34 cellular contexts compared by ENCODE assay signal in genomic region chr10:29223311-29223710, GRCh38.
"Had no signal": no experiment of that assay in that cellular context is flagged by ENCODE, and none has a peak within 500 bp of the region (broad histone marks: within the 10 kb centered on the region; RNA-seq: fewer than 3 reads in every experiment).

No MANE protein-coding gene starts in this region.

- H3K4me3 ChIP-seq: adrenal gland, ascending aorta, body of pancreas, breast epithelium, cardiac muscle cell had no signal

- H3K27ac ChIP-seq: adrenal gland, ascending aorta, body of pancreas, brain microvascular endothelial cell, breast epithelium, cardiac muscle cell had no signal

- FAIRE-seq: astrocyte, bronchial epithelial cell had no signal

- ATAC-seq: activated naive CD4-positive, alpha-beta T cell treated with anti-CD3 and anti-CD28 coated beads, Interleukin-2, amount 50 U/mL, for 72 hours; activated naive CD8-positive, alpha-beta T cell treated with anti-CD3 and anti-CD28 coated beads, Interleukin-2, amount 50 U/mL, for 24 hours; activated T-cell treated with anti-CD3 and anti-CD28 coated beads, Interleukin-2, amount 50 U/mL, for 4 hours; activated T-cell treated with anti-CD3 and anti-CD28 coated beads, Interleukin-2, amount 50 U/mL, for 72 hours; activated T-helper 17 cell treated with anti-CD3 and anti-CD28 coated beads, Interleukin-2, amount 50 U/mL, for 72 hours; body of pancreas had no signal

- H3K4me1 ChIP-seq: adrenal gland, ascending aorta, body of pancreas, breast epithelium had no signal

- DNase-seq: activated effector memory CD4-positive, alpha-beta T cell treated with anti-CD3 and anti-CD28 coated beads, Interleukin-2, amount 50 U/mL, for 16 hours; activated effector memory CD4-positive, alpha-beta T cell treated with Interleukin-2 at 50 U/mL for 16 hours; activated gamma-delta T cell; activated gamma-delta T cell treated with Interleukin-2 at 50 U/mL for 16 hours; activated naive CD4-positive, alpha-beta T cell; activated naive CD4-positive, alpha-beta T cell treated with anti-CD3 and anti-CD28 coated beads for 36 hours; activated naive CD4-positive, alpha-beta T cell treated with anti-CD3 and anti-CD28 coated beads, Interleukin-2, amount 10 ng/mL, durations not matched to agents 7 days and 5 days; activated naive CD4-positive, alpha-beta T cell treated with anti-CD3 and anti-CD28 coated beads, Interleukin-2, amount 50 U/mL, for 16 hours; activated naive CD4-positive, alpha-beta T cell treated with Interleukin-2 at 50 U/mL for 16 hours; activated naive CD8-positive, alpha-beta T cell treated with anti-CD3 and anti-CD28 coated beads for 36 hours; activated naive CD8-positive, alpha-beta T cell treated with anti-CD3 and anti-CD28 coated beads, Interleukin-2, amount 10 ng/mL, durations not matched to agents 7 days and 5 days; activated naive CD8-positive, alpha-beta T cell treated with anti-CD3 and anti-CD28 coated beads, Interleukin-2, amount 50 U/mL, for 24 hours; activated T-cell treated with anti-CD3 and anti-CD28 coated beads, Interleukin-2, amount 50 U/mL, for 1 hour; activated T-cell treated with anti-CD3 and anti-CD28 coated beads, Interleukin-2, amount 50 U/mL, for 24 hours; activated T-cell treated with anti-CD3 and anti-CD28 coated beads, Interleukin-2, amount 50 U/mL, for 4 hours; activated T-cell treated with anti-CD3 and anti-CD28 coated beads, Interleukin-2, amount 50 U/mL, for 48 hours; activated T-cell treated with anti-CD3 and anti-CD28 coated beads, Interleukin-2, amount 50 U/mL, for 72 hours; adrenal gland; amniotic stem cell; amygdala; anterior cingulate cortex; aorta; body of pancreas; brain microvascular endothelial cell; caudate nucleus; central memory CD4-positive, alpha-beta T cell; cerebellar nuclear complex had no signal

- H3K27me3 ChIP-seq: adrenal gland, ascending aorta, body of pancreas, brain microvascular endothelial cell, cardiac muscle cell had no signal

- H3K36me3 ChIP-seq: adrenal gland, ascending aorta, brain microvascular endothelial cell, breast epithelium, cardiac muscle cell had no signal

- H3K9me3 ChIP-seq: adrenal gland, ascending aorta, body of pancreas, breast epithelium had no signal
